Comparison of ENCODE assay signal across 7 cellular contexts in genomic region chr7:156207306-156207705, GRCh38.
"Had no signal": no experiment of that assay in that cellular context is flagged by ENCODE, and none has a peak within 500 bp of the region (broad histone marks: within the 10 kb centered on the region; RNA-seq: fewer than 3 reads in every experiment).

No MANE protein-coding gene starts in this region.

- H3K27ac ChIP-seq: HL-60 had no signal

- DNase-seq: IMR-90, KBM-7, KG1 had no signal

- H3K4me1 Mint-ChIP-seq: IgD-negative memory B cell had no signal

- H3K27me3 Mint-ChIP-seq: IgD-negative memory B cell had no signal

- H3K27ac Mint-ChIP-seq: IgD-negative memory B cell had no signal

- FAIRE-seq: HepG2, HTR-8/SVneo had no signal

- ATAC-seq: HepG2 had no signal

- H3K36me3 Mint-ChIP-seq: IgD-negative memory B cell had no signal
